Comparison of ENCODE assay signal across 8 cellular contexts in genomic region chr12:53299101-53299453, GRCh38. TPM values are rescaled to one million over a fixed set of nuclear protein-coding genes. Genes with fewer than 3 reads are reported as not detected.
A peak's percentile ranks its signal among the peaks of the same experiment; 100 is the strongest.
DNase-seq lines count a peak whose midpoint lies in the region; ATAC-seq and TF ChIP-seq lines count a peak whose summit lies in the region.

No MANE protein-coding gene starts in this region.

- dilution Hi-C loops in mammary epithelial cell (cut with HindIII; ENCODE audit: low sequenced_read_pairs) = no loop called here

- H3K9ac ChIP-seq in mammary epithelial cell (ENCODE audit: insufficient read depth, low read length) = no peak overlapping the region

- CTCF ChIA-PET in mammary epithelial cell (lab: Charles Lee; ENCODE audit: low non-redundant PET) = no interaction called here

- H3K4me3 ChIP-seq in SJCRH30 (peak overlapping the region; percentile 82), mammary epithelial cell (replicated peaks in 1 of 3; ENCODE audit: insufficient read depth in 1 of 3, low read depth in 2 of 3, low read length in 3 of 3) (peak overlapping the region; percentile 81 to 92 (median 84)), right lobe of liver (peak overlapping the region in 1 of 3 donors; percentile 98)

- peak; percentile 2 to 13 (median 7) for ATAC-seq in right lobe of liver
- peak; percentile 56 for ATAC-seq in stimulated activated naive CD8-positive, alpha-beta T cell treated with anti-CD3 and anti-CD28 coated beads, Interleukin-15, Interleukin-2, amounts not matched to agents 100 U/mL and 50 U/mL, for 24 hours
- no peak for ATAC-seq in HG03378 (IDR thresholded peaks at IDR 0.05; ENCODE audit: unreplicated experiment)
- ATAC-seq in GM18907 (IDR thresholded peaks at IDR 0.05; ENCODE audit: unreplicated experiment) = no peak
- no peak for ATAC-seq in HG03439 (IDR thresholded peaks at IDR 0.05; ENCODE audit: unreplicated experiment)

- no peak for TF ChIP-seq POLR2A in right lobe of liver (IDR thresholded peaks at IDR 0.05)

- H3K36me3 ChIP-seq in SJCRH30 (peaks cover 23% of the 10 kb centered on the region), mammary epithelial cell (ENCODE audit: insufficient read depth, low read length) (peaks cover 8% of the 10 kb centered on the region), right lobe of liver (peaks cover 0 to 22% (median 10%) of the 10 kb centered on the region in 4 donors)

- peak; percentile 81 for DNase-seq in HCEC 1CT
- DNase-seq in SJCRH30 = no peak
- DNase-seq in mammary epithelial cell = peak; percentile 62
- DNase-seq in right lobe of liver = no peak
- peak; percentile 55 for DNase-seq in stimulated activated naive CD8-positive, alpha-beta T cell treated with anti-CD3 and anti-CD28 coated beads, Interleukin-15, Interleukin-2, amounts not matched to agents 100 U/mL and 50 U/mL, for 24 hours

- no peaks in the 10 kb centered on the region for H3K27me3 ChIP-seq in SJCRH30
- H3K27me3 ChIP-seq in mammary epithelial cell (ENCODE audit: insufficient read depth, low read length) = no peaks in the 10 kb centered on the region
- H3K27me3 ChIP-seq in right lobe of liver = no peaks in the 10 kb centered on the region

- H4K20me1 ChIP-seq in mammary epithelial cell (ENCODE audit: insufficient read depth, low read length) = no peaks in the 10 kb centered on the region

- H3K79me2 ChIP-seq in mammary epithelial cell (ENCODE audit: insufficient read depth, low read length) = peaks cover 66% of the 10 kb centered on the region

- 54% methylated on average over 3 of the region's 5 CpGs for WGBS in mammary epithelial cell (ENCODE audit: low coverage, missing lambda C conversion rate)
- 47% methylated on average over 5 of the region's 5 CpGs for WGBS in right lobe of liver (ENCODE audit: insufficient coverage, low coverage, low lambda C conversion rate, missing lambda C conversion rate)

- H3K4me1 ChIP-seq in SJCRH30 (0 out of 2 replicates have a peak, but pooled peaks cover 2% of the 10 kb centered on the region), mammary epithelial cell (ENCODE audit: insufficient read depth, low read length) (peaks cover 29% of the 10 kb centered on the region), right lobe of liver (peaks cover 0 to 22% (median 10%) of the 10 kb centered on the region in 4 donors)

- peak overlapping the region; percentile 96 for H2AFZ ChIP-seq in mammary epithelial cell (ENCODE audit: low read depth, low read length)

- intact Hi-C loops in mammary epithelial cell (cut with micrococcal nuclease) (loop anchor here (1.0 to 10.0 kb wide), 2 partner anchors 22 to 234 kb away; partner anchors contain the start of gene AAAS), right lobe of liver (cut with DNase I) (no loop called here)

- no peaks in the 10 kb centered on the region for H3K9me3 ChIP-seq in SJCRH30 (replicated peaks)
- no peaks in the 10 kb centered on the region for H3K9me3 ChIP-seq in mammary epithelial cell (replicated peaks; ENCODE audit: insufficient read depth, low read length)
- H3K9me3 ChIP-seq in right lobe of liver = no peaks in the 10 kb centered on the region

- in situ Hi-C loops in mammary epithelial cell (cut with MboI; ENCODE audit: low sequenced_read_pairs in 2 of 2) = loop anchor here in 1 of 2 donors (25.0 kb wide), 1 partner anchor 237 kb away; the partner anchor contains the start of gene TNS2

- no TSS peak for BruUV-seq in mammary epithelial cell (replicated peaks; lab: Mats Ljungman, UMichigan)

- peak overlapping the region; percentile 91 for H3K4me2 ChIP-seq in mammary epithelial cell (ENCODE audit: insufficient read depth, low read depth, low read length)

- TF ChIP-seq CTCF in mammary epithelial cell (conservative IDR thresholded peaks at IDR 0.05 in 1 of 2, IDR thresholded peaks at IDR 0.05 in 1 of 2; ENCODE audit: extremely low read depth in 1 of 2, insufficient read depth in 1 of 2, low read depth in 1 of 2, low read length in 2 of 2) (no peak), right lobe of liver (IDR thresholded peaks at IDR 0.05) (no peak)

- H3K27ac ChIP-seq in SJCRH30 (no peak overlapping the region), mammary epithelial cell (ENCODE audit: insufficient read depth, low read depth, low read length) (peak overlapping the region; percentile 73), right lobe of liver (peak overlapping the region in 2 of 3 donors; percentile 54 to 74)

RNA-seq across cellular contexts. Expression of gene MYG1, which starts 0.4 kb away (rescaled TPM):
- total RNA-seq in SJCRH30 (2014; rRNA removed; shearing (Covaris generic)) = 35.8 and 37.9 TPM in 2 replicates
- total RNA-seq in mammary epithelial cell = 10 to 100 TPM; 29.5 to 61.9 TPM
- 50.9 TPM for polyA plus RNA-seq in mammary epithelial cell
- polyA minus RNA-seq in mammary epithelial cell = 31.3 TPM
- total RNA-seq in right lobe of liver = 10 to 100 TPM; 17.6 to 27.1 (median 20.8) TPM

RNA-seq across cellular contexts. Expression of gene PFDN5, which starts 3.7 kb away (rescaled TPM):
- total RNA-seq in SJCRH30 (2014; rRNA removed; shearing (Covaris generic)) = 297 and 308 TPM in 2 replicates
- total RNA-seq in mammary epithelial cell = 100 to 1,000 TPM; 162 to 187 TPM
- 581 TPM for polyA plus RNA-seq in mammary epithelial cell
- polyA minus RNA-seq in mammary epithelial cell = 173 TPM
- total RNA-seq in right lobe of liver = 100 to 1,000 TPM; 122 to 170 (median 146) TPM

RNA-seq across cellular contexts. Expression of gene AAAS, which starts 22.3 kb away (rescaled TPM):
- total RNA-seq in SJCRH30 (2014; rRNA removed; shearing (Covaris generic)) = 55.5 and 57.2 TPM in 2 replicates
- total RNA-seq in mammary epithelial cell = 10 to 100 TPM; 29.2 to 45.4 TPM
- 58.3 TPM for polyA plus RNA-seq in mammary epithelial cell
- 84.3 TPM for polyA minus RNA-seq in mammary epithelial cell
- 10 to 100 TPM; 22.0 to 29.1 (median 26.7) TPM for total RNA-seq in right lobe of liver

RNA-seq across cellular contexts. Expression of gene ESPL1, which starts 31.0 kb away (rescaled TPM):
- total RNA-seq in SJCRH30 (2014; rRNA removed; shearing (Covaris generic)) = 24.9 and 29.5 TPM in 2 replicates
- total RNA-seq in mammary epithelial cell (10 to 100 TPM in 1 of 2 donors, under 1 TPM in 1; 0.67 to 19.7 TPM), right lobe of liver (10 to 100 TPM in 2 of 6 experiments, 1 to 10 TPM in 3, under 1 TPM in 1; 0.04 to 15.0 (median 4.5) TPM)
- 10.0 TPM for polyA plus RNA-seq in mammary epithelial cell
- 62.4 TPM for polyA minus RNA-seq in mammary epithelial cell

RNA-seq across cellular contexts. Expression of gene SP7, which starts 37.1 kb away (rescaled TPM):
- total RNA-seq in SJCRH30 (2014; rRNA removed; shearing (Covaris generic)) = not detected in 2 replicates
- total RNA-seq in mammary epithelial cell (not detected), right lobe of liver (not detected)
- not detected for polyA plus RNA-seq in mammary epithelial cell
- not detected for polyA minus RNA-seq in mammary epithelial cell

Comparison
In these comparisons a context has a peak if more than half of its experiments do, and no peak if none do; other contexts are left out.
1. DNase-seq: peak in HCEC 1CT (single experiment), mammary epithelial cell (single experiment) and stimulated activated naive CD8-positive, alpha-beta T cell treated with anti-CD3 and anti-CD28 coated beads, Interleukin-15, Interleukin-2, amounts not matched to agents 100 U/mL and 50 U/mL, for 24 hours (single experiment); none in SJCRH30 (0 of 2) and right lobe of liver (0 of 3).
2. ATAC-seq: peak in right lobe of liver (4 of 4) and stimulated activated naive CD8-positive, alpha-beta T cell treated with anti-CD3 and anti-CD28 coated beads, Interleukin-15, Interleukin-2, amounts not matched to agents 100 U/mL and 50 U/mL, for 24 hours (single experiment); none in HG03378 (single experiment), GM18907 (single experiment) and HG03439 (single experiment).